26 cellular contexts compared by ENCODE assay signal in the genomic region with DNA sequence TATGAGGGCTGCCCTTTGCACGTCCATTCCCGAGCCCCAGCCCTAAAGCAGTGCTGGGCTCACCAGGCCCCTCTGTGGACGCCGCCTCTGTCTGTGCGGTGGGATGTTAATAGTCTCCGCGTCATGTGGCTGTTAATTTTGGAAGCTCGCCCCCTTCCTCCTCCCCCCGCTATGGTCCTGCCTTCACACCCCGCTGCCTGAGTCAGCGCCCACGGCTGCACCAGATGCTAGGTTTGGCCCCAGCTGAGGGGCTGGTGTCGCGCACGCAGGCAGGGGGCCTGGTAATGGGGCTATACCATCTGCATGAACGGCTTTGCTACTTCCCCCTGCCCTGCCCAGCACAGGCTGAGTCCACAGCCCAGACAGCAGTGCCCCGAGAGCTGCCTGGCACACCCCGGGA. TPM values are rescaled to one million over a fixed set of nuclear protein-coding genes. Genes with fewer than 3 reads are reported as not detected.
"Had no signal": no experiment of that assay in that cellular context is flagged by ENCODE, and none has a peak within 500 bp of the region (broad histone marks: within the 10 kb centered on the region; RNA-seq: fewer than 3 reads in every experiment).

No MANE protein-coding gene starts in this region.

- H3K4me3 Mint-ChIP-seq: activated B cell treated with CpG ODN at 0.5 μM for 24 hours; activated naive CD4-positive, alpha-beta T cell treated with anti-CD3 and anti-CD28 coated beads for 36 hours; activated T-cell treated with anti-CD3 and anti-CD28 coated beads, Interleukin-2, amount 50 U/mL, for 4 hours had no signal

- H3K27ac Mint-ChIP-seq: activated B cell treated with CpG ODN at 0.5 μM for 24 hours had no signal

- H3K9me3 Mint-ChIP-seq: activated B cell treated with CpG ODN at 0.5 μM for 24 hours; activated CD4-positive, alpha-beta memory T cell treated with anti-CD3 and anti-CD28 coated beads for 36 hours; activated CD4-positive, alpha-beta T cell treated with anti-CD3 and anti-CD28 coated beads, Interleukin-2, amount 10 ng/mL, durations not matched to agents 7 days and 5 days; activated naive CD4-positive, alpha-beta T cell treated with anti-CD3 and anti-CD28 coated beads for 36 hours; activated T-cell treated with anti-CD3 and anti-CD28 coated beads, Interleukin-2, amount 50 U/mL, for 4 hours; T-helper 1 cell treated with Interleukin-12 subunit alpha and Interleukin-12 subunit beta and Interleukin-4 antibody, amounts not matched to agents 30 μg/mL and 1 μg/mL, for 36 hours had no signal

- H3K4me3 ChIP-seq: cardiac muscle cell, SK-N-MC had no signal

- H3K36me3 ChIP-seq: brain microvascular endothelial cell, cardiac muscle cell had no signal

- H3K4me1 Mint-ChIP-seq: activated B cell treated with CpG ODN at 0.5 μM for 24 hours had no signal

- ATAC-seq: activated T-cell treated with anti-CD3 and anti-CD28 coated beads, Interleukin-2, amount 50 U/mL, for 4 hours had no signal

- FAIRE-seq: colon had no signal

- DNase-seq: activated B cell treated with CpG ODN at 0.5 μM for 24 hours; activated CD4-positive, alpha-beta T cell treated with anti-CD3 and anti-CD28 coated beads for 1 hour; activated CD4-positive, alpha-beta T cell treated with anti-CD3 and anti-CD28 coated beads, Interleukin-2, amount 10 ng/mL, durations not matched to agents 7 days and 5 days; activated CD8-positive, alpha-beta memory T cell treated with anti-CD3 and anti-CD28 coated beads for 24 hours; activated effector memory CD4-positive, alpha-beta T cell treated with anti-CD3 and anti-CD28 coated beads, Interleukin-2, amount 50 U/mL, for 16 hours; activated naive CD4-positive, alpha-beta T cell treated with anti-CD3 and anti-CD28 coated beads for 36 hours; activated naive CD8-positive, alpha-beta T cell treated with anti-CD3 and anti-CD28 coated beads for 36 hours; activated T-cell treated with anti-CD3 and anti-CD28 coated beads, Interleukin-2, amount 50 U/mL, for 4 hours; brain microvascular endothelial cell; Kasumi-1; KBM-7; NCI-H1092; NCI-H1417; NCI-H1930; NCI-H2107; NCI-H526; NCI-H82; RPMI8226 had no signal

- H3K27ac ChIP-seq: brain microvascular endothelial cell, cardiac muscle cell, SK-N-MC had no signal

RNA-seq across cellular contexts. Expression of gene SSTR5, which starts 4.1 kb away (rescaled TPM):
- total RNA-seq: activated B cell treated with CpG ODN at 0.5 μM for 24 hours; activated CD4-positive, alpha-beta memory T cell treated with anti-CD3 and anti-CD28 coated beads for 36 hours; activated CD4-positive, alpha-beta T cell treated with anti-CD3 and anti-CD28 coated beads, Interleukin-2, amount 10 ng/mL, durations not matched to agents 7 days and 5 days; activated naive CD4-positive, alpha-beta T cell treated with anti-CD3 and anti-CD28 coated beads for 36 hours; activated naive CD8-positive, alpha-beta T cell treated with anti-CD3 and anti-CD28 coated beads for 36 hours; activated T-cell treated with anti-CD3 and anti-CD28 coated beads, Interleukin-2, amount 50 U/mL, for 4 hours; cardiac muscle cell; M059J; OCI-LY7 had no signal
- polyA plus RNA-seq: cardiac muscle cell had no signal

RNA-seq across cellular contexts. Expression of gene C1QTNF8, which starts 27.6 kb away (rescaled TPM):
- total RNA-seq: activated B cell treated with CpG ODN at 0.5 μM for 24 hours; activated CD4-positive, alpha-beta memory T cell treated with anti-CD3 and anti-CD28 coated beads for 36 hours; activated CD4-positive, alpha-beta T cell treated with anti-CD3 and anti-CD28 coated beads, Interleukin-2, amount 10 ng/mL, durations not matched to agents 7 days and 5 days; activated naive CD4-positive, alpha-beta T cell treated with anti-CD3 and anti-CD28 coated beads for 36 hours; activated naive CD8-positive, alpha-beta T cell treated with anti-CD3 and anti-CD28 coated beads for 36 hours; activated T-cell treated with anti-CD3 and anti-CD28 coated beads, Interleukin-2, amount 50 U/mL, for 4 hours; M059J; OCI-LY7 had no signal
- polyA plus RNA-seq: adipose tissue, cardiac muscle cell had no signal
